ENCODE assay signal across 28 cellular contexts in genomic region chr17:82815790-82816305, GRCh38. TPM values are rescaled to one million over a fixed set of nuclear protein-coding genes. Genes with fewer than 3 reads are reported as not detected.
DNase-seq lines count a peak whose midpoint lies in the region; ATAC-seq and TF ChIP-seq lines count a peak whose summit lies in the region.
"Had no signal": no experiment of that assay in that cellular context is flagged by ENCODE, and none has a peak within 500 bp of the region (broad histone marks: within the 10 kb centered on the region; RNA-seq: fewer than 3 reads in every experiment).

No MANE protein-coding gene starts in this region.

- CTCF ChIA-PET in activated CD8-positive, alpha-beta T cell treated with anti-CD3 and anti-CD28 coated beads, Interleukin-2, amount 10 ng/mL, durations not matched to agents 7 days and 5 days (lab: Charles Lee): no interaction called here
- CTCF ChIA-PET in activated CD8-positive, alpha-beta T cell treated with anti-CD3 and anti-CD28 coated beads for 36 hours (lab: Charles Lee): no interaction called here
- CTCF ChIA-PET in RWPE1 (lab: Yijun Ruan, JAX): no interaction called here

- no peak for TF ChIP-seq CTCF in activated CD8-positive, alpha-beta T cell treated with anti-CD3 and anti-CD28 coated beads for 36 hours (IDR thresholded peaks at IDR 0.05)
- TF ChIP-seq CTCF in RWPE1 (conservative IDR thresholded peaks at IDR 0.05; ENCODE audit: low read depth) (no peak), endothelial cell (IDR thresholded peaks at IDR 0.05; ENCODE audit: unreplicated experiment) (no peak), esophagus squamous epithelium (IDR thresholded peaks at IDR 0.05) (no peak)

- H3K27ac ChIP-seq in RWPE1 (peak overlapping the region; percentile 8; the same call in 1 of the 2 replicates), esophagus squamous epithelium (no peak overlapping the region)
- H3K27ac ChIP-seq: KMS-11, neural progenitor cell had no signal

- POLR2A ChIA-PET in activated CD8-positive, alpha-beta T cell treated with anti-CD3 and anti-CD28 coated beads, Interleukin-2, amount 10 ng/mL, durations not matched to agents 7 days and 5 days (lab: Charles Lee): no interaction called here
- POLR2A ChIA-PET in activated CD8-positive, alpha-beta T cell treated with anti-CD3 and anti-CD28 coated beads for 36 hours (lab: Charles Lee): no interaction called here
- POLR2A ChIA-PET in RWPE1 (lab: Yijun Ruan, JAX; ENCODE audit: low non-redundant PET): no interaction called here

- H3K4me1 Mint-ChIP-seq in activated CD8-positive, alpha-beta T cell treated with anti-CD3 and anti-CD28 coated beads, Interleukin-2, amount 10 ng/mL, durations not matched to agents 7 days and 5 days (ENCODE audit: low read depth): peaks cover 19% of the 10 kb centered on the region
- H3K4me1 Mint-ChIP-seq in activated CD8-positive, alpha-beta T cell treated with anti-CD3 and anti-CD28 coated beads for 36 hours (ENCODE audit: low read depth): peaks cover 9% of the 10 kb centered on the region
- H3K4me1 Mint-ChIP-seq in endothelial cell (ENCODE audit: unreplicated experiment): peaks cover 41% of the 10 kb centered on the region
- H3K4me1 Mint-ChIP-seq in stimulated activated effector memory CD8-positive, alpha-beta T cell treated with anti-CD3 and anti-CD28 coated beads, Interleukin-12 subunit alpha, Interleukin-12 subunit beta, amount 100 ng/mL, for 72 hours: peaks cover 13% of the 10 kb centered on the region
- H3K4me1 Mint-ChIP-seq: neural progenitor cell had no signal

- intact Hi-C loops in activated CD8-positive, alpha-beta T cell treated with anti-CD3 and anti-CD28 coated beads for 36 hours (cut with micrococcal nuclease): no loop called here
- intact Hi-C loops in esophagus squamous epithelium (cut with DNase I): no loop called here

- H3K4me3 Mint-ChIP-seq in activated CD8-positive, alpha-beta T cell treated with anti-CD3 and anti-CD28 coated beads, Interleukin-2, amount 10 ng/mL, durations not matched to agents 7 days and 5 days: no peak overlapping the region
- H3K4me3 Mint-ChIP-seq in activated CD8-positive, alpha-beta T cell treated with anti-CD3 and anti-CD28 coated beads for 36 hours: no peak overlapping the region
- peak overlapping the region; percentile 88 for H3K4me3 Mint-ChIP-seq in endothelial cell (ENCODE audit: unreplicated experiment)
- H3K4me3 Mint-ChIP-seq in stimulated activated effector memory CD8-positive, alpha-beta T cell treated with anti-CD3 and anti-CD28 coated beads, Interleukin-12 subunit alpha, Interleukin-12 subunit beta, amount 100 ng/mL, for 72 hours: no peak overlapping the region
- H3K4me3 Mint-ChIP-seq: neural progenitor cell; stimulated activated naive B cell treated with anti-CD40 and anti-IgM and Interleukin-4, amounts not matched to agents 10 μg/mL and 1 μg/mL and 100 μg/mL, for 72 hours; T-helper 1 cell treated with Interleukin-12 subunit alpha and Interleukin-12 subunit beta and Interleukin-4 antibody, amounts not matched to agents 30 μg/mL and 1 μg/mL, for 36 hours had no signal

- H3K27me3 Mint-ChIP-seq in activated CD8-positive, alpha-beta T cell treated with anti-CD3 and anti-CD28 coated beads, Interleukin-2, amount 10 ng/mL, durations not matched to agents 7 days and 5 days (ENCODE audit: low read depth): no peaks in the 10 kb centered on the region
- H3K27me3 Mint-ChIP-seq in activated CD8-positive, alpha-beta T cell treated with anti-CD3 and anti-CD28 coated beads for 36 hours: no peaks in the 10 kb centered on the region
- no peaks in the 10 kb centered on the region for H3K27me3 Mint-ChIP-seq in endothelial cell (ENCODE audit: unreplicated experiment)
- H3K27me3 Mint-ChIP-seq: stimulated activated naive B cell treated with anti-CD40 and anti-IgM and Interleukin-4, amounts not matched to agents 10 μg/mL and 1 μg/mL and 100 μg/mL, for 72 hours had no signal

- no peak for DNase-seq in activated CD8-positive, alpha-beta T cell treated with anti-CD3 and anti-CD28 coated beads, Interleukin-2, amount 10 ng/mL, durations not matched to agents 7 days and 5 days
- no peak for DNase-seq in activated CD8-positive, alpha-beta T cell treated with anti-CD3 and anti-CD28 coated beads for 36 hours
- DNase-seq in RWPE1 (ENCODE audit: low spot score) (no peak), endothelial cell (ENCODE audit: low spot score) (no peak), esophagus squamous epithelium (lab: John Stamatoyannopoulos, UW) (no peak)
- no peak for DNase-seq in stimulated activated effector memory CD8-positive, alpha-beta T cell treated with anti-CD3 and anti-CD28 coated beads, Interleukin-12 subunit alpha, Interleukin-12 subunit beta, amount 100 ng/mL, for 72 hours (ENCODE audit: low spot score in 2 of 2)
- DNase-seq in stimulated activated naive CD4-positive, alpha-beta T cell (lab: John Stamatoyannopoulos, UW): no peak
- DNase-seq: 8988T; activated CD4-positive, CD25-positive, alpha-beta regulatory T cell treated with anti-CD3 and anti-CD28 coated beads, Interleukin-2, amount 50 U/mL, for 72 hours; activated effector memory CD4-positive, alpha-beta T cell treated with Interleukin-2 at 50 U/mL for 16 hours; activated T-cell treated with anti-CD3 and anti-CD28 coated beads for 4 hours; AML-193; DMS53; glutamatergic neuron; H7; kidney glomerular epithelial cell; NCI-H1436; NCI-H446; NCI-H82; stimulated activated CD4-positive, alpha-beta T cell treated with anti-CD3 and anti-CD28 coated beads, Interleukin-4, amount 100 ng/mL, for 4 hours; stimulated activated naive B cell treated with anti-CD40 and anti-IgM and Interleukin-4, amounts not matched to agents 10 μg/mL and 1 μg/mL and 100 μg/mL, for 72 hours had no signal

- H3K36me3 Mint-ChIP-seq in activated CD8-positive, alpha-beta T cell treated with anti-CD3 and anti-CD28 coated beads, Interleukin-2, amount 10 ng/mL, durations not matched to agents 7 days and 5 days (ENCODE audit: low read depth): peaks cover 52% of the 10 kb centered on the region
- peaks cover 55% of the 10 kb centered on the region for H3K36me3 Mint-ChIP-seq in activated CD8-positive, alpha-beta T cell treated with anti-CD3 and anti-CD28 coated beads for 36 hours (ENCODE audit: low read depth)
- H3K36me3 Mint-ChIP-seq in endothelial cell (ENCODE audit: low read depth, unreplicated experiment): peaks cover 20% of the 10 kb centered on the region
- peaks cover 59% of the 10 kb centered on the region for H3K36me3 Mint-ChIP-seq in stimulated activated effector memory CD8-positive, alpha-beta T cell treated with anti-CD3 and anti-CD28 coated beads, Interleukin-12 subunit alpha, Interleukin-12 subunit beta, amount 100 ng/mL, for 72 hours

- peak overlapping the region; percentile 47 for H3K27ac Mint-ChIP-seq in activated CD8-positive, alpha-beta T cell treated with anti-CD3 and anti-CD28 coated beads, Interleukin-2, amount 10 ng/mL, durations not matched to agents 7 days and 5 days
- H3K27ac Mint-ChIP-seq in activated CD8-positive, alpha-beta T cell treated with anti-CD3 and anti-CD28 coated beads for 36 hours: no peak overlapping the region
- peak overlapping the region; percentile 93 for H3K27ac Mint-ChIP-seq in endothelial cell (ENCODE audit: unreplicated experiment)
- H3K27ac Mint-ChIP-seq in stimulated activated effector memory CD8-positive, alpha-beta T cell treated with anti-CD3 and anti-CD28 coated beads, Interleukin-12 subunit alpha, Interleukin-12 subunit beta, amount 100 ng/mL, for 72 hours: peak overlapping the region; percentile 52
- H3K27ac Mint-ChIP-seq: neural progenitor cell; stimulated activated naive B cell treated with anti-CD40 and anti-IgM and Interleukin-4, amounts not matched to agents 10 μg/mL and 1 μg/mL and 100 μg/mL, for 72 hours had no signal

- H3K9me3 Mint-ChIP-seq in activated CD8-positive, alpha-beta T cell treated with anti-CD3 and anti-CD28 coated beads, Interleukin-2, amount 10 ng/mL, durations not matched to agents 7 days and 5 days (ENCODE audit: insufficient read depth): peaks cover 6% of the 10 kb centered on the region
- peaks cover 5% of the 10 kb centered on the region for H3K9me3 Mint-ChIP-seq in activated CD8-positive, alpha-beta T cell treated with anti-CD3 and anti-CD28 coated beads for 36 hours
- H3K9me3 Mint-ChIP-seq in endothelial cell (ENCODE audit: unreplicated experiment): no peaks in the 10 kb centered on the region
- peaks cover 3% of the 10 kb centered on the region for H3K9me3 Mint-ChIP-seq in stimulated activated effector memory CD8-positive, alpha-beta T cell treated with anti-CD3 and anti-CD28 coated beads, Interleukin-12 subunit alpha, Interleukin-12 subunit beta, amount 100 ng/mL, for 72 hours

- peaks cover 0 to 8% (median 2%) of the 10 kb centered on the region in 3 donors for H3K4me1 ChIP-seq in esophagus squamous epithelium
- H3K4me1 ChIP-seq: neural progenitor cell had no signal

- H3K4me3 ChIP-seq in esophagus squamous epithelium: no peak overlapping the region
- H3K4me3 ChIP-seq: neural progenitor cell had no signal

- WGBS in esophagus squamous epithelium, 2 donors: 87 to 92% methylated on average over 13 of the region's 13 CpGs

- peaks cover 0 to 88% (median 0%) of the 10 kb centered on the region in 3 donors for H3K36me3 ChIP-seq in esophagus squamous epithelium

- no peak for ATAC-seq in activated CD8-positive, alpha-beta T cell treated with anti-CD3 and anti-CD28 coated beads, Interleukin-2, amount 10 ng/mL, durations not matched to agents 7 days and 5 days
- ATAC-seq in activated CD8-positive, alpha-beta T cell treated with anti-CD3 and anti-CD28 coated beads for 36 hours: no peak
- ATAC-seq in stimulated activated effector memory CD8-positive, alpha-beta T cell treated with anti-CD3 and anti-CD28 coated beads, Interleukin-12 subunit alpha, Interleukin-12 subunit beta, amount 100 ng/mL, for 72 hours: no peak
- ATAC-seq in HG03039 (IDR thresholded peaks at IDR 0.05; ENCODE audit: unreplicated experiment): no peak
- ATAC-seq: sciatic nerve; stimulated activated naive B cell treated with anti-CD40 and anti-IgM and Interleukin-4, amounts not matched to agents 10 μg/mL and 1 μg/mL and 100 μg/mL, for 72 hours had no signal

- H3K9me3 ChIP-seq in esophagus squamous epithelium: peaks cover 0 to 10% (median 6%) of the 10 kb centered on the region in 3 donors

- H3K27me3 ChIP-seq in esophagus squamous epithelium: no peaks in the 10 kb centered on the region
- H3K27me3 ChIP-seq: neural progenitor cell had no signal

- TF ChIP-seq POLR2A in esophagus squamous epithelium (IDR thresholded peaks at IDR 0.05): no peak

RNA-seq across cellular contexts. Expression of gene ZNF750, which starts 24.0 kb away (rescaled TPM):
- total RNA-seq in activated CD8-positive, alpha-beta T cell treated with anti-CD3 and anti-CD28 coated beads, Interleukin-2, amount 10 ng/mL, durations not matched to agents 7 days and 5 days: not detected
- not detected for total RNA-seq in activated CD8-positive, alpha-beta T cell treated with anti-CD3 and anti-CD28 coated beads for 36 hours
- total RNA-seq in endothelial cell (ENCODE audit: unreplicated experiment): 0.31 TPM
- 100 to 1,000 TPM in 2 of 4 donors, 10 to 100 TPM in 2; 55.4 to 253 (median 96.8) TPM for total RNA-seq in esophagus squamous epithelium
- total RNA-seq: H7, sciatic nerve, SK-MEL-5, temporal lobe had no signal

Comparison
In these comparisons a context has a peak if more than half of its experiments do, and no peak if none do; other contexts are left out.
1. RNA of gene ZNF750, which starts 24.0 kb away (total RNA-seq): 55.4 to 253 TPM in esophagus squamous epithelium; 0.31 TPM in endothelial cell (single experiment), not detected in activated CD8-positive, alpha-beta T cell treated with anti-CD3 and anti-CD28 coated beads, Interleukin-2, amount 10 ng/mL, durations not matched to agents 7 days and 5 days and not detected in activated CD8-positive, alpha-beta T cell treated with anti-CD3 and anti-CD28 coated beads for 36 hours; every median in the first group is over 10 times any median in the second.